In genomic region chr13:20129076-20129475, GRCh38 we compare ENCODE assay signal across 18 cellular contexts. TPM values are rescaled to one million over a fixed set of nuclear protein-coding genes. Genes with fewer than 3 reads are reported as not detected.
DNase-seq lines count a peak whose midpoint lies in the region; ATAC-seq, FAIRE-seq and TF ChIP-seq lines count a peak whose summit lies in the region.
"Had no signal": no experiment of that assay in that cellular context is flagged by ENCODE, and none has a peak within 500 bp of the region (broad histone marks: within the 10 kb centered on the region; RNA-seq: fewer than 3 reads in every experiment).

No MANE protein-coding gene starts in this region.

- peaks cover 40% of the 10 kb centered on the region for H3K27me3 Mint-ChIP-seq in activated CD4-positive, alpha-beta T cell treated with anti-CD3 and anti-CD28 coated beads, Interleukin-2, amount 10 ng/mL, durations not matched to agents 7 days and 5 days
- H3K27me3 Mint-ChIP-seq in activated CD4-positive, alpha-beta T cell treated with anti-CD3 and anti-CD28 coated beads, Interleukin-2, amount 10 ng/mL, durations not matched to agents 24 days and 14 days: peaks cover 32% of the 10 kb centered on the region
- H3K27me3 Mint-ChIP-seq in T-cell: peaks cover 13 to 30% of the 10 kb centered on the region in 2 donors
- peaks cover 5% of the 10 kb centered on the region for H3K27me3 Mint-ChIP-seq in memory B cell

- peaks cover 6% of the 10 kb centered on the region for H3K4me1 Mint-ChIP-seq in activated CD4-positive, alpha-beta T cell treated with anti-CD3 and anti-CD28 coated beads, Interleukin-2, amount 10 ng/mL, durations not matched to agents 7 days and 5 days
- H3K4me1 Mint-ChIP-seq in activated CD4-positive, alpha-beta T cell treated with anti-CD3 and anti-CD28 coated beads, Interleukin-2, amount 10 ng/mL, durations not matched to agents 24 days and 14 days: peaks cover 2% of the 10 kb centered on the region
- H3K4me1 Mint-ChIP-seq in T-cell (peaks cover 0 to 8% (median 5%) of the 10 kb centered on the region in 3 donors), memory B cell (no peaks in the 10 kb centered on the region)

- no peaks in the 10 kb centered on the region for H3K9me3 Mint-ChIP-seq in activated CD4-positive, alpha-beta T cell treated with anti-CD3 and anti-CD28 coated beads, Interleukin-2, amount 10 ng/mL, durations not matched to agents 7 days and 5 days
- H3K9me3 Mint-ChIP-seq in activated CD4-positive, alpha-beta T cell treated with anti-CD3 and anti-CD28 coated beads, Interleukin-2, amount 10 ng/mL, durations not matched to agents 24 days and 14 days: no peaks in the 10 kb centered on the region
- H3K9me3 Mint-ChIP-seq in T-cell: no peaks in the 10 kb centered on the region
- H3K9me3 Mint-ChIP-seq in memory B cell: no peaks in the 10 kb centered on the region

- FAIRE-seq in GM12891 (lab: Jason Lieb, UNC): no peak
- FAIRE-seq: A204.1, colon, D721Med, TTC549 had no signal

- WGBS in stomach, 5 donors: 69 to 81% (median 70%) methylated on average over 18 of the region's 18 CpGs

- no peak for DNase-seq in activated CD4-positive, alpha-beta T cell treated with anti-CD3 and anti-CD28 coated beads, Interleukin-2, amount 10 ng/mL, durations not matched to agents 7 days and 5 days
- no peak for DNase-seq in activated CD4-positive, alpha-beta T cell treated with anti-CD3 and anti-CD28 coated beads, Interleukin-2, amount 10 ng/mL, durations not matched to agents 24 days and 14 days
- no peak for DNase-seq in T-cell
- no peak for DNase-seq in memory B cell (ENCODE audit: low spot score in 2 of 2)
- DNase-seq in stomach: no peak
- DNase-seq in NCI-H1417 (lab: John Stamatoyannopoulos, UW): no peak
- no peak for DNase-seq in GM12891 (ENCODE audit: insufficient read length, low spot score)
- DNase-seq: Kasumi-1, NCI-H2029 treated with DMSO at 0.1 percent for 48 hours, NCI-H774, SHP77 treated with DMSO at 0.1 percent for 48 hours had no signal

- peaks cover 10 to 28% (median 11%) of the 10 kb centered on the region in 4 donors for H3K4me1 ChIP-seq in stomach

- POLR2A ChIA-PET in activated CD4-positive, alpha-beta T cell treated with anti-CD3 and anti-CD28 coated beads, Interleukin-2, amount 10 ng/mL, durations not matched to agents 7 days and 5 days (lab: Charles Lee): no interaction called here
- POLR2A ChIA-PET in T-cell (lab: Charles Lee): no interaction called here

- CTCF ChIA-PET in activated CD4-positive, alpha-beta T cell treated with anti-CD3 and anti-CD28 coated beads, Interleukin-2, amount 10 ng/mL, durations not matched to agents 7 days and 5 days (lab: Charles Lee): no interaction called here
- CTCF ChIA-PET in T-cell (lab: Charles Lee): no interaction called here

- intact Hi-C loops in activated CD4-positive, alpha-beta T cell treated with anti-CD3 and anti-CD28 coated beads, Interleukin-2, amount 10 ng/mL, durations not matched to agents 24 days and 14 days (cut with micrococcal nuclease): loop anchor here (2.0 to 5.0 kb wide), 2 partner anchors 34 to 172 kb away; partner anchors contain the start of gene ZMYM2
- intact Hi-C loops in stomach (cut with DNase I; ENCODE audit: low total_unique reads): no loop called here

- H3K4me3 Mint-ChIP-seq in activated CD4-positive, alpha-beta T cell treated with anti-CD3 and anti-CD28 coated beads, Interleukin-2, amount 10 ng/mL, durations not matched to agents 7 days and 5 days: peak overlapping the region; percentile 32
- no peak overlapping the region for H3K4me3 Mint-ChIP-seq in activated CD4-positive, alpha-beta T cell treated with anti-CD3 and anti-CD28 coated beads, Interleukin-2, amount 10 ng/mL, durations not matched to agents 24 days and 14 days
- peak overlapping the region; percentile 47 to 69 (median 61) for H3K4me3 Mint-ChIP-seq in T-cell
- peak overlapping the region; percentile 63 for H3K4me3 Mint-ChIP-seq in memory B cell

- no peak for TF ChIP-seq EP300 in stomach (IDR thresholded peaks at IDR 0.05)

- no peak for ATAC-seq in T-cell (replicated peaks in 1 of 4)
- ATAC-seq in memory B cell (ENCODE audit: low read depth): no peak
- no peak for ATAC-seq in HG03520 (IDR thresholded peaks at IDR 0.05; ENCODE audit: unreplicated experiment)

- TF ChIP-seq POLR2A in stomach (IDR thresholded peaks at IDR 0.05) (no peak), GM12891 (IDR thresholded peaks at IDR 0.05; ENCODE audit: low read depth, low read length) (no peak)

- TF ChIP-seq CTCF in stomach (IDR thresholded peaks at IDR 0.05): no peak

- no peaks in the 10 kb centered on the region for H3K36me3 ChIP-seq in stomach
- H3K36me3 ChIP-seq: adrenal gland had no signal

- H3K27ac ChIP-seq in stomach: no peak overlapping the region

- no peak overlapping the region for H3K27ac Mint-ChIP-seq in activated CD4-positive, alpha-beta T cell treated with anti-CD3 and anti-CD28 coated beads, Interleukin-2, amount 10 ng/mL, durations not matched to agents 7 days and 5 days
- no peak overlapping the region for H3K27ac Mint-ChIP-seq in activated CD4-positive, alpha-beta T cell treated with anti-CD3 and anti-CD28 coated beads, Interleukin-2, amount 10 ng/mL, durations not matched to agents 24 days and 14 days
- H3K27ac Mint-ChIP-seq in T-cell: no peak overlapping the region
- H3K27ac Mint-ChIP-seq in memory B cell: no peak overlapping the region

- no peaks in the 10 kb centered on the region for H3K36me3 Mint-ChIP-seq in activated CD4-positive, alpha-beta T cell treated with anti-CD3 and anti-CD28 coated beads, Interleukin-2, amount 10 ng/mL, durations not matched to agents 7 days and 5 days (ENCODE audit: low read depth)
- no peaks in the 10 kb centered on the region for H3K36me3 Mint-ChIP-seq in activated CD4-positive, alpha-beta T cell treated with anti-CD3 and anti-CD28 coated beads, Interleukin-2, amount 10 ng/mL, durations not matched to agents 24 days and 14 days (ENCODE audit: low read depth)
- H3K36me3 Mint-ChIP-seq in T-cell (no peaks in the 10 kb centered on the region), memory B cell (no peaks in the 10 kb centered on the region)

- H3K4me3 ChIP-seq in stomach: peak overlapping the region in 3 of 4 donors; percentile 53 to 57 (median 55)

- H3K9me3 ChIP-seq in stomach: no peaks in the 10 kb centered on the region
- H3K9me3 ChIP-seq: adrenal gland had no signal

- peaks cover 0 to 44% (median 16%) of the 10 kb centered on the region in 3 donors for H3K27me3 ChIP-seq in stomach
- H3K27me3 ChIP-seq: adrenal gland had no signal

TF ChIP-seq in GM12891, 5 proteins besides CTCF, POLR2A, EP300 and RAD21:
- no peak for TF ChIP-seq PAX5 (IDR thresholded peaks at IDR 0.05; ENCODE audit: insufficient read depth, low read length, severe bottlenecking)
- no peak for TF ChIP-seq POLR2AphosphoS5 (IDR thresholded peaks at IDR 0.05; ENCODE audit: low read depth, low read length)
- TF ChIP-seq POU2F2 (IDR thresholded peaks at IDR 0.05; ENCODE audit: low read depth, low read length): no peak
- TF ChIP-seq TAF1 (IDR thresholded peaks at IDR 0.05; ENCODE audit: low read depth, low read length): no peak
- TF ChIP-seq SPI1 (IDR thresholded peaks at IDR 0.05; ENCODE audit: low read depth, low read length): no peak

RNA-seq across cellular contexts. Expression of gene GJA3, which starts 31.8 kb away (rescaled TPM):
- total RNA-seq in activated CD4-positive, alpha-beta T cell treated with anti-CD3 and anti-CD28 coated beads, Interleukin-2, amount 10 ng/mL, durations not matched to agents 7 days and 5 days: under 1 TPM; 0.05 to 0.10 TPM
- total RNA-seq in activated CD4-positive, alpha-beta T cell treated with anti-CD3 and anti-CD28 coated beads, Interleukin-2, amount 10 ng/mL, durations not matched to agents 24 days and 14 days: 0.02 TPM in 1 of 2 replicates, not detected in the other
- total RNA-seq in T-cell: under 1 TPM; 0.10 to 0.93 (median 0.42) TPM
- total RNA-seq in stomach: under 1 TPM in 1 of 5 donors, not detected in 4; 0.14 TPM
- polyA plus RNA-seq in stomach: under 1 TPM in 1 of 3 donors, not detected in 2; 0.13 TPM
- polyA plus RNA-seq in GM12891 (2012; ENCODE audit: low read depth, missing spikeins): not detected
- total RNA-seq: adrenal gland, subcutaneous adipose tissue had no signal
